ENCODE assay signal across 14 cellular contexts in the genomic region with DNA sequence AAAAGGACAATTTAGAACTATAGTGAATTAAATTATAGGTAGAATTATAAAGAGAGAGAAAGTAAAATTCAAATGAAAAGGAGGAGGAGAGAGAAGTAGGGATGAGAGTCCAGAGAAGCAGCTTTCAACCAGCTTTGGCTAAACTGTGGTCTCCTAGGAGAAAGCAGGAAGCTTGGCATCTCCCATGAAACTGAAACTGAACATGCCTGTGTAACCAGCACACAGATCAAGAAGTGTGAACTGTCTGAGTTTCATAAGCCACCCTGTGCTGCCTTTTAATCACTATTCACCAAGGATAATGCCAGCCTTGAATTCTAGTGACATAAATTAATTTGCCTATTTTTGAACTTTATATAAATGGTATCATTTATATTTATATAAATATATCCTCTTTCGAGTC.
A peak's percentile ranks its signal among the peaks of the same experiment; 100 is the strongest.
DNase-seq lines count a peak whose midpoint lies in the region; ATAC-seq lines count a peak whose summit lies in the region.
"Had no signal": no experiment of that assay in that cellular context is flagged by ENCODE, and none has a peak within 500 bp of the region (broad histone marks: within the 10 kb centered on the region; RNA-seq: fewer than 3 reads in every experiment).

No MANE protein-coding gene starts in this region.

- intact Hi-C loops in left ventricle myocardium superior (cut with micrococcal nuclease) = no loop called here

- DNase-seq in left ventricle myocardium superior = no peak
- DNase-seq in stimulated activated CD4-positive, alpha-beta T cell treated with anti-CD3 and anti-CD28 coated beads, Interleukin-2, amount 100 ng/mL, for 24 hours = no peak
- DNase-seq in activated CD8-positive, alpha-beta memory T cell treated with anti-CD3 and anti-CD28 coated beads, Interleukin-2, amount 50 U/mL, for 48 hours = no peak
- DNase-seq in AG20443 (ENCODE audit: low spot score) = no peak
- DNase-seq in hepatic stellate cell (ENCODE audit: low spot score) = no peak
- DNase-seq: activated CD4-positive, alpha-beta T cell treated with anti-CD3 and anti-CD28 coated beads for 1 hour; DND-41; glutamatergic neuron; H9; nephron progenitor cell; SW 1271 had no signal

- ATAC-seq in GM18511 (IDR thresholded peaks at IDR 0.05; ENCODE audit: unreplicated experiment) (peak; percentile 79), GM19468 (IDR thresholded peaks at IDR 0.05; ENCODE audit: extremely low read depth, unreplicated experiment) (peak; percentile 58), HG03469 (IDR thresholded peaks at IDR 0.05; ENCODE audit: unreplicated experiment) (peak; percentile 52), left ventricle myocardium superior (peak; percentile 75)
